In the genomic region with DNA sequence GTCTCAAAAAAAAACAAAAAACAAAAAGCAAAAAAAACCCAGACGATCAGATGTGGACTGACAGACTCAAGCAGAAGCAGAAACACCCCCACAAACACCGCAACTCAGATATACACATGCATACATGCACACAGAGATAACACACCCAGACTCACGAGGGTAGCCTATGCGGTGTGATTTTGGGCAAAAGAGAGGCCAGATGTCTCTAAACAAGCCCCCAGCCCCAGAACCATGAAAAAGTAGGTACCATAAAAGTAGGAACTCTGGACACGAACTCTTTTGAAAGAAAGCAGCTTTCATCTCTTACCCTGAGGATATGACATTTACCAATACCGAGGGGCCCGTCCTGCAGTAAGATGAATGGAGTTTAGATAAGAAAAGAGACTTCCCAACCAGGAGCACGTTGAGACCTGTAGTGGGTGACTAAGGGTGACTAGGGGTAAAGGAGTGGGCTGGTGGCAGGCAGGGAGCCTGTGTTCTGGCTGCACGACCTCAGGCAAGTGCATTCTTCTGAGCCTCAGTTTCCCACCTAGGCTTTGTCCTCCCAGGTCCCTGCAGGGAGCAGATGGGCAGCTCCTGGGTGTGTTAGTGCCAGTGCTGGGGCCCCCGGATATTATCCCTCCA, we compare ENCODE assay signal across 10 cellular contexts. TPM values are rescaled to one million over a fixed set of nuclear protein-coding genes. Genes with fewer than 3 reads are reported as not detected.
DNase-seq lines count a peak whose midpoint lies in the region; ATAC-seq and TF ChIP-seq lines count a peak whose summit lies in the region.
"Had no signal": no experiment of that assay in that cellular context is flagged by ENCODE, and none has a peak within 500 bp of the region (broad histone marks: within the 10 kb centered on the region; RNA-seq: fewer than 3 reads in every experiment).

No MANE protein-coding gene starts in this region.

- ATAC-seq in RWPE2 (ENCODE audit: low read depth), result peak; percentile 32
- ATAC-seq in GM19023 (IDR thresholded peaks at IDR 0.05; ENCODE audit: unreplicated experiment), result no peak
- ATAC-seq: activated T-helper 17 cell treated with anti-CD3 and anti-CD28 coated beads, Interleukin-2, amount 50 U/mL, for 72 hours had no signal

- in situ Hi-C loops in Caki2 (cut with HindIII; ENCODE audit: low pct_unique_long_range_greater_than_20kb, low sequenced_read_pairs), result no loop called here

- no peak for TF ChIP-seq CTCF in RWPE2 (IDR thresholded peaks at IDR 0.05; ENCODE audit: poor library complexity, severe bottlenecking)
- no peak for TF ChIP-seq CTCF in esophagus squamous epithelium (IDR thresholded peaks at IDR 0.05)

- no peaks in the 10 kb centered on the region for H3K9me3 ChIP-seq in RWPE2 (ENCODE audit: severe bottlenecking)
- no peaks in the 10 kb centered on the region for H3K9me3 ChIP-seq in esophagus squamous epithelium
- H3K9me3 ChIP-seq: BE2C had no signal

- H3K27me3 ChIP-seq in RWPE2 (ENCODE audit: insufficient read depth, poor library complexity, severe bottlenecking) (no peaks in the 10 kb centered on the region), esophagus squamous epithelium (no peaks in the 10 kb centered on the region), rectal smooth muscle tissue (ENCODE audit: control insufficient read depth, insufficient read depth, low read length) (no peaks in the 10 kb centered on the region)
- H3K27me3 ChIP-seq: BE2C had no signal

- H3K36me3 ChIP-seq in RWPE2 (ENCODE audit: low read depth) (peaks cover 15% of the 10 kb centered on the region), esophagus squamous epithelium (no peaks in the 10 kb centered on the region), rectal smooth muscle tissue (ENCODE audit: control insufficient read depth, insufficient read depth, low read length) (no peaks in the 10 kb centered on the region)
- H3K36me3 ChIP-seq: BE2C had no signal

- H3K27ac ChIP-seq in RWPE2 (ENCODE audit: poor library complexity, severe bottlenecking) (peak overlapping the region; percentile 97), esophagus squamous epithelium (peak overlapping the region; percentile 82 to 90 (median 88)), rectal smooth muscle tissue (ENCODE audit: low read depth, low read length) (peak overlapping the region; percentile 63)

- WGBS in esophagus squamous epithelium, 2 donors, result 20 to 24% methylated on average over 8 to 9 of the region's 10 CpGs

- H3K4me1 ChIP-seq in RWPE2 (ENCODE audit: insufficient read depth, poor library complexity, severe bottlenecking), result peaks cover 55% of the 10 kb centered on the region
- H3K4me1 ChIP-seq in esophagus squamous epithelium, result peaks cover 27 to 86% (median 46%) of the 10 kb centered on the region in 3 donors
- peaks cover 14% of the 10 kb centered on the region for H3K4me1 ChIP-seq in rectal smooth muscle tissue (ENCODE audit: control insufficient read depth, insufficient read depth, low read length)

- intact Hi-C loops in esophagus squamous epithelium (cut with DNase I), result no loop called here

- no peak overlapping the region for H3K9ac ChIP-seq in rectal smooth muscle tissue (ENCODE audit: low read length)

- peak; percentile 60 for DNase-seq in Caki2 (ENCODE audit: low read depth)
- peak; percentile 90 for DNase-seq in RWPE2 (ENCODE audit: low spot score)
- no peak for DNase-seq in esophagus squamous epithelium (lab: John Stamatoyannopoulos, UW)
- DNase-seq in SKM-1 (lab: John Stamatoyannopoulos, UW; ENCODE audit: unreplicated experiment), result no peak
- no peak for DNase-seq in NCI-H187 treated with DMSO at 0.1 percent for 48 hours (lab: John Stamatoyannopoulos, UW)
- no peak for DNase-seq in amygdala (lab: John Stamatoyannopoulos, UW)
- DNase-seq: BE2C had no signal

- TF ChIP-seq POLR2A in esophagus squamous epithelium (IDR thresholded peaks at IDR 0.05), result no peak

- H3K4me3 ChIP-seq in RWPE2 (ENCODE audit: severe bottlenecking), result no peak overlapping the region
- peak overlapping the region in 1 of 4 donors; percentile 19 for H3K4me3 ChIP-seq in esophagus squamous epithelium
- peak overlapping the region; percentile 35 for H3K4me3 ChIP-seq in rectal smooth muscle tissue (ENCODE audit: low read length)

RNA-seq across cellular contexts. Expression of gene TINAGL1, which starts 1.5 kb away (rescaled TPM):
- 706 and 710 TPM in 2 replicates for total RNA-seq in Caki2 (2014; rRNA removed; shearing (Covaris generic); ENCODE audit: low replicate concordance)
- 10 to 100 TPM; 24.5 to 56.4 (median 44.6) TPM for total RNA-seq in esophagus squamous epithelium
- total RNA-seq: activated T-helper 17 cell treated with anti-CD3 and anti-CD28 coated beads, Interleukin-2, amount 50 U/mL, for 72 hours had no signal

RNA-seq across cellular contexts. Expression of gene HCRTR1, which starts 42.6 kb away (rescaled TPM):
- not detected in 2 replicates for total RNA-seq in Caki2 (2014; rRNA removed; shearing (Covaris generic); ENCODE audit: low replicate concordance)
- under 1 TPM in 1 of 4 donors, not detected in 3; 0.22 TPM for total RNA-seq in esophagus squamous epithelium
- total RNA-seq: activated T-helper 17 cell treated with anti-CD3 and anti-CD28 coated beads, Interleukin-2, amount 50 U/mL, for 72 hours had no signal

Comparison
In these comparisons a context has a peak if more than half of its experiments do, and no peak if none do; other contexts are left out.
1. DNase-seq: peak in Caki2 (single experiment) and RWPE2 (single experiment); none in esophagus squamous epithelium (single experiment), SKM-1 (single experiment), NCI-H187 treated with DMSO at 0.1 percent for 48 hours (single experiment) and amygdala (0 of 56).
2. RNA of gene TINAGL1, which starts 1.5 kb away (total RNA-seq): 706 to 710 TPM in Caki2; 24.5 to 56.4 TPM in esophagus squamous epithelium; every median in the first group is over 10 times any median in the second.
3. Peak in every context shown above with its lines, with median percentiles within 50 percentile points of each other: H3K27ac ChIP-seq.